Comparison of ENCODE assay signal across 9 cellular contexts in genomic region chr4:74097631-74098550, GRCh38. TPM values are rescaled to one million over a fixed set of nuclear protein-coding genes. Genes with fewer than 3 reads are reported as not detected.
DNase-seq lines count a peak whose midpoint lies in the region; ATAC-seq and TF ChIP-seq lines count a peak whose summit lies in the region.
"Had no signal": no experiment of that assay in that cellular context is flagged by ENCODE, and none has a peak within 500 bp of the region (broad histone marks: within the 10 kb centered on the region; RNA-seq: fewer than 3 reads in every experiment).

No MANE protein-coding gene starts in this region.

- ATAC-seq in CD4-positive, alpha-beta T cell (ENCODE audit: poor library complexity): no peak
- ATAC-seq in HG03095 (IDR thresholded peaks at IDR 0.05; ENCODE audit: unreplicated experiment): no peak

- no peaks in the 10 kb centered on the region for H3K9me3 ChIP-seq in CD4-positive, alpha-beta T cell (ENCODE audit: control insufficient read depth, low read length)
- H3K9me3 ChIP-seq: testis had no signal

- H3K4me3 Mint-ChIP-seq in CD4-positive, alpha-beta T cell: peak overlapping the region; percentile 75
- peak overlapping the region; percentile 93 for H3K4me3 Mint-ChIP-seq in endothelial cell (ENCODE audit: unreplicated experiment)
- peak overlapping the region; percentile 86 to 90 (median 86) for H3K4me3 Mint-ChIP-seq in nephron

- H3K9me3 Mint-ChIP-seq in CD4-positive, alpha-beta T cell: no peaks in the 10 kb centered on the region
- H3K9me3 Mint-ChIP-seq in endothelial cell (ENCODE audit: unreplicated experiment) (no peaks in the 10 kb centered on the region), nephron (no peaks in the 10 kb centered on the region)

- H3K27ac Mint-ChIP-seq in CD4-positive, alpha-beta T cell: no peak overlapping the region
- peak overlapping the region; percentile 58 for H3K27ac Mint-ChIP-seq in endothelial cell (ENCODE audit: unreplicated experiment)
- no peak overlapping the region for H3K27ac Mint-ChIP-seq in nephron

- peaks cover 69% of the 10 kb centered on the region for H3K27me3 Mint-ChIP-seq in CD4-positive, alpha-beta T cell
- H3K27me3 Mint-ChIP-seq in endothelial cell (ENCODE audit: unreplicated experiment) (peaks cover 3% of the 10 kb centered on the region), nephron (ENCODE audit: low read depth) (peaks cover 51% of the 10 kb centered on the region)

- CTCF ChIA-PET in CD4-positive, alpha-beta T cell (lab: Charles Lee): no interaction called here

- no peaks in the 10 kb centered on the region for H3K36me3 Mint-ChIP-seq in CD4-positive, alpha-beta T cell (ENCODE audit: low read depth)
- H3K36me3 Mint-ChIP-seq in endothelial cell (ENCODE audit: low read depth, unreplicated experiment) (no peaks in the 10 kb centered on the region), nephron (ENCODE audit: low read depth) (no peaks in the 10 kb centered on the region)

- peaks cover 13% of the 10 kb centered on the region for H3K4me1 Mint-ChIP-seq in CD4-positive, alpha-beta T cell (ENCODE audit: low read depth)
- peaks cover 39% of the 10 kb centered on the region for H3K4me1 Mint-ChIP-seq in endothelial cell (ENCODE audit: unreplicated experiment)
- H3K4me1 Mint-ChIP-seq in nephron: no peaks in the 10 kb centered on the region

- H3K27me3 ChIP-seq in CD4-positive, alpha-beta T cell (ENCODE audit: control insufficient read depth, insufficient read depth, low read length): peaks cover 42% of the 10 kb centered on the region
- H3K27me3 ChIP-seq: testis had no signal

- POLR2A ChIA-PET in CD4-positive, alpha-beta T cell (lab: Charles Lee): no interaction called here

- no peak for DNase-seq in CD4-positive, alpha-beta T cell
- DNase-seq in OCI-M1 (lab: John Stamatoyannopoulos, UW): peak; percentile 33
- DNase-seq in endothelial cell (ENCODE audit: low spot score): no peak
- no peak for DNase-seq in NOMO-1 treated with dmso at 0.1 percent for 144 hours (lab: John Stamatoyannopoulos, UW; ENCODE audit: unreplicated experiment)
- DNase-seq in NCI-H2227 (lab: John Stamatoyannopoulos, UW; ENCODE audit: unreplicated experiment): no peak
- no peak for DNase-seq in activated CD8-positive, alpha-beta memory T cell treated with anti-CD3 and anti-CD28 coated beads, Interleukin-2, amount 50 U/mL, for 48 hours
- DNase-seq: testis had no signal

- TF ChIP-seq CTCF in CD4-positive, alpha-beta T cell (IDR thresholded peaks at IDR 0.05): no peak
- TF ChIP-seq CTCF in endothelial cell (IDR thresholded peaks at IDR 0.05; ENCODE audit: unreplicated experiment): no peak
- no peak for TF ChIP-seq CTCF in nephron (IDR thresholded peaks at IDR 0.05; ENCODE audit: unreplicated experiment in 3 of 3)

- intact Hi-C loops in CD4-positive, alpha-beta T cell (cut with DNase I, micrococcal nuclease): no loop called here

- H3K27ac ChIP-seq in CD4-positive, alpha-beta T cell (ENCODE audit: low read depth, low read length): no peak overlapping the region

RNA-seq across cellular contexts. Expression of gene CXCL2, which starts 1.1 kb away (rescaled TPM):
- total RNA-seq in CD4-positive, alpha-beta T cell: 1 to 10 TPM; 3.4 to 3.8 TPM
- total RNA-seq in endothelial cell (ENCODE audit: unreplicated experiment): 4.0 TPM

RNA-seq across cellular contexts. Expression of gene CXCL3, which starts 59.4 kb away (rescaled TPM):
- under 1 TPM; 0.30 to 0.61 TPM for total RNA-seq in CD4-positive, alpha-beta T cell
- 2.7 TPM for total RNA-seq in endothelial cell (ENCODE audit: unreplicated experiment)
